8 cellular contexts compared by ENCODE assay signal in genomic region chr4:103032575-103032974, GRCh38. TPM values are rescaled to one million over a fixed set of nuclear protein-coding genes. Genes with fewer than 3 reads are reported as not detected.
DNase-seq lines count a peak whose midpoint lies in the region; ATAC-seq, FAIRE-seq and TF ChIP-seq lines count a peak whose summit lies in the region.

No MANE protein-coding gene starts in this region.

- no peak for DNase-seq in D721Med (ENCODE audit: insufficient read length, low spot score)
- DNase-seq in GM19239 (ENCODE audit: insufficient read length, low spot score) = no peak
- peak; percentile 60 for DNase-seq in KBM-7
- DNase-seq in astrocyte of the spinal cord (ENCODE audit: low read depth, low spot score) = peak; percentile 23
- DNase-seq in neural crest cell (ENCODE audit: low read depth, low spot score) = no peak
- no peak for DNase-seq in stimulated activated CD4-positive, alpha-beta T cell treated with anti-CD3 and anti-CD28 coated beads, Interleukin-2, amount 100 ng/mL, for 24 hours
- DNase-seq in activated CD4-positive, alpha-beta memory T cell treated with anti-CD3 and anti-CD28 coated beads for 36 hours = no peak
- DNase-seq in Right ventricle myocardium inferior (ENCODE audit: missing footprints) = no peak

- CTCF ChIA-PET in activated CD4-positive, alpha-beta memory T cell treated with anti-CD3 and anti-CD28 coated beads for 36 hours (lab: Charles Lee) = interaction anchor here (1.2 to 1.5 kb wide), 3 partner anchors 14 to 59 kb away, joined by 5 to 7 read pairs (median 7); partner anchors contain the start of gene SLC9B2

- peak overlapping the region; percentile 54 for H3K27ac Mint-ChIP-seq in neural crest cell (ENCODE audit: unreplicated experiment)
- no peak overlapping the region for H3K27ac Mint-ChIP-seq in activated CD4-positive, alpha-beta memory T cell treated with anti-CD3 and anti-CD28 coated beads for 36 hours

- peaks cover 25% of the 10 kb centered on the region for H3K36me3 Mint-ChIP-seq in neural crest cell (ENCODE audit: low read depth)
- H3K36me3 Mint-ChIP-seq in activated CD4-positive, alpha-beta memory T cell treated with anti-CD3 and anti-CD28 coated beads for 36 hours = peaks cover 24% of the 10 kb centered on the region

- intact Hi-C loops in activated CD4-positive, alpha-beta memory T cell treated with anti-CD3 and anti-CD28 coated beads for 36 hours (cut with micrococcal nuclease) = no loop called here
- intact Hi-C loops in Right ventricle myocardium inferior (cut with DNase I) = no loop called here

- ATAC-seq in Right ventricle myocardium inferior = no peak

- TF ChIP-seq CTCF in D721Med (IDR thresholded peaks at IDR 0.05; ENCODE audit: insufficient read depth, missing control alignments) (peak; percentile 35), astrocyte of the spinal cord (IDR thresholded peaks at IDR 0.05; ENCODE audit: low read depth, low read length) (peak; percentile 71), neural crest cell (conservative IDR thresholded peaks at IDR 0.05) (peak; percentile 53)

- no peak overlapping the region for H3K4me3 Mint-ChIP-seq in neural crest cell
- no peak overlapping the region for H3K4me3 Mint-ChIP-seq in activated CD4-positive, alpha-beta memory T cell treated with anti-CD3 and anti-CD28 coated beads for 36 hours

- peaks cover 6% of the 10 kb centered on the region for H3K9me3 Mint-ChIP-seq in neural crest cell
- H3K9me3 Mint-ChIP-seq in activated CD4-positive, alpha-beta memory T cell treated with anti-CD3 and anti-CD28 coated beads for 36 hours = no peaks in the 10 kb centered on the region

- POLR2A ChIA-PET in activated CD4-positive, alpha-beta memory T cell treated with anti-CD3 and anti-CD28 coated beads for 36 hours (lab: Charles Lee) = no interaction called here

- FAIRE-seq in D721Med (lab: Jason Lieb, UNC) (no peak), GM19239 (lab: Jason Lieb, UNC) (peak; percentile 82)

- H3K4me3 ChIP-seq in astrocyte of the spinal cord (ENCODE audit: low read depth, low read length) = no peak overlapping the region

- H3K4me1 Mint-ChIP-seq in neural crest cell = no peaks in the 10 kb centered on the region
- H3K4me1 Mint-ChIP-seq in activated CD4-positive, alpha-beta memory T cell treated with anti-CD3 and anti-CD28 coated beads for 36 hours (ENCODE audit: low read depth) = no peaks in the 10 kb centered on the region

- in situ Hi-C loops in KBM-7 (cut with MboI; ENCODE audit: low pct_unique_long_range_greater_than_20kb, low sequenced_read_pairs) = no loop called here
- in situ Hi-C loops in astrocyte of the spinal cord (cut with HindIII; ENCODE audit: low sequenced_read_pairs) = no loop called here

- H3K27me3 Mint-ChIP-seq in neural crest cell (ENCODE audit: low read depth) = no peaks in the 10 kb centered on the region
- H3K27me3 Mint-ChIP-seq in activated CD4-positive, alpha-beta memory T cell treated with anti-CD3 and anti-CD28 coated beads for 36 hours = no peaks in the 10 kb centered on the region

RNA-seq across cellular contexts. Expression of gene SLC9B1, which starts 13.1 kb away (rescaled TPM):
- total RNA-seq in neural crest cell (1.7 and 2.0 TPM in 2 replicates), Right ventricle myocardium inferior (0.95 TPM)
- 1 to 10 TPM; 1.9 to 2.4 TPM for total RNA-seq in activated CD4-positive, alpha-beta memory T cell treated with anti-CD3 and anti-CD28 coated beads for 36 hours

RNA-seq across cellular contexts. Expression of gene SLC9B2, which starts 44.0 kb away (rescaled TPM):
- total RNA-seq in neural crest cell = 21.6 and 24.9 TPM in 2 replicates
- 10 to 100 TPM; 25.6 to 29.6 TPM for total RNA-seq in activated CD4-positive, alpha-beta memory T cell treated with anti-CD3 and anti-CD28 coated beads for 36 hours
- 3.3 TPM for total RNA-seq in Right ventricle myocardium inferior

Comparison
In these comparisons a context has a peak if more than half of its experiments do, and no peak if none do; other contexts are left out.
1. DNase-seq: peak in KBM-7 (single experiment) and astrocyte of the spinal cord (single experiment); none in D721Med (single experiment), GM19239 (single experiment), neural crest cell (single experiment), stimulated activated CD4-positive, alpha-beta T cell treated with anti-CD3 and anti-CD28 coated beads, Interleukin-2, amount 100 ng/mL, for 24 hours (0 of 2), activated CD4-positive, alpha-beta memory T cell treated with anti-CD3 and anti-CD28 coated beads for 36 hours (single experiment) and Right ventricle myocardium inferior (single experiment).
2. Peak in every context shown above with its lines, with median percentiles within 50 percentile points of each other: CTCF ChIP-seq.